11 cellular contexts compared by ENCODE assay signal in genomic region chr2:3349211-3349693, GRCh38. TPM values are rescaled to one million over a fixed set of nuclear protein-coding genes. Genes with fewer than 3 reads are reported as not detected.
DNase-seq lines count a peak whose midpoint lies in the region; ATAC-seq and TF ChIP-seq lines count a peak whose summit lies in the region.
"Had no signal": no experiment of that assay in that cellular context is flagged by ENCODE, and none has a peak within 500 bp of the region (broad histone marks: within the 10 kb centered on the region; RNA-seq: fewer than 3 reads in every experiment).

No MANE protein-coding gene starts in this region.

- TF ChIP-seq POLR2A in breast epithelium (IDR thresholded peaks at IDR 0.05) (no peak), body of pancreas (IDR thresholded peaks at IDR 0.05) (no peak), thyroid gland (IDR thresholded peaks at IDR 0.05) (peak in 1 of 2 donors; percentile 54), gastroesophageal sphincter (IDR thresholded peaks at IDR 0.05) (no peak)

- H3K36me3 ChIP-seq in breast epithelium (no peaks in the 10 kb centered on the region), body of pancreas (replicated peaks in 1 of 2; ENCODE audit: insufficient read depth in 1 of 2, low read depth in 2 of 2) (peaks cover 0 to 4% of the 10 kb centered on the region in 2 donors), thyroid gland (no peaks in the 10 kb centered on the region), gastroesophageal sphincter (peaks cover 0 to 50% of the 10 kb centered on the region in 2 donors), PC-3 (ENCODE audit: low read depth, low read length) (peaks cover 17% of the 10 kb centered on the region; the same call in 1 of the 2 replicates)
- H3K36me3 ChIP-seq: adrenal gland had no signal

- no peaks in the 10 kb centered on the region for H3F3A ChIP-seq in PC-3 (ENCODE audit: low read length, unreplicated experiment)

- no peak overlapping the region for H3K9ac ChIP-seq in PC-3 (ENCODE audit: low read length)

- ATAC-seq in body of pancreas (peak; percentile 81), gastroesophageal sphincter (no peak), PC-3 (no peak), GM18498 (IDR thresholded peaks at IDR 0.05; ENCODE audit: unreplicated experiment) (no peak)

- H3K4me1 Mint-ChIP-seq in MCF 10A (ENCODE audit: insufficient read depth, unreplicated experiment): no peaks in the 10 kb centered on the region

- no peaks in the 10 kb centered on the region for H3K9me2 ChIP-seq in PC-3 (replicated peaks; ENCODE audit: low read length)

- no peaks in the 10 kb centered on the region for H3K79me2 ChIP-seq in PC-3 (ENCODE audit: low read length)

- no peak for TF ChIP-seq EP300 in gastroesophageal sphincter (IDR thresholded peaks at IDR 0.05)

- no peak overlapping the region for H3K4me3 Mint-ChIP-seq in MCF 10A (ENCODE audit: unreplicated experiment)

- BruUV-seq in MCF 10A (replicated peaks; lab: Mats Ljungman, UMichigan) (no TSS peak), PC-3 (replicated peaks; lab: Mats Ljungman, UMichigan) (no TSS peak)

- no peak overlapping the region for H3K4me2 ChIP-seq in PC-3 (ENCODE audit: low read length)

- DNase-seq in breast epithelium (ENCODE audit: low spot score in 2 of 2) (peak; percentile 24 to 66), MCF 10A (ENCODE audit: unreplicated experiment) (no peak), body of pancreas (peak in 3 of 4 donors; percentile 24 to 45 (median 30)), kidney tubule cell (ENCODE audit: low spot score) (peak; percentile 33), thyroid gland (peak; percentile 96 to 97), PC-3 (no peak)
- DNase-seq: activated CD4-positive, alpha-beta T cell treated with anti-CD3 and anti-CD28 coated beads, Interleukin-2, amount 50 U/mL, for 4 hours; MM.1S had no signal

- no peaks in the 10 kb centered on the region for H4K20me1 ChIP-seq in PC-3 (ENCODE audit: low read length)

- no peaks in the 10 kb centered on the region for H3K9me3 ChIP-seq in breast epithelium
- no peaks in the 10 kb centered on the region for H3K9me3 ChIP-seq in body of pancreas
- H3K9me3 ChIP-seq in thyroid gland: no peaks in the 10 kb centered on the region
- no peaks in the 10 kb centered on the region for H3K9me3 ChIP-seq in gastroesophageal sphincter
- H3K9me3 ChIP-seq in PC-3 (ENCODE audit: low read length): no peaks in the 10 kb centered on the region
- H3K9me3 ChIP-seq: adrenal gland had no signal

- H3K4me3 ChIP-seq in breast epithelium: peak overlapping the region in 2 of 3 donors; percentile 40 to 62
- no peak overlapping the region for H3K4me3 ChIP-seq in body of pancreas
- no peak overlapping the region for H3K4me3 ChIP-seq in thyroid gland (replicated peaks in 1 of 3)
- H3K4me3 ChIP-seq in gastroesophageal sphincter: no peak overlapping the region
- no peak overlapping the region for H3K4me3 ChIP-seq in PC-3 (ENCODE audit: low read length)
- H3K4me3 ChIP-seq: adrenal gland had no signal

- intact Hi-C loops in breast epithelium (cut with DNase I; ENCODE audit: low total_unique reads): no loop called here
- intact Hi-C loops in MCF 10A (cut with micrococcal nuclease): no loop called here
- intact Hi-C loops in body of pancreas (cut with DNase I): no loop called here
- intact Hi-C loops in thyroid gland (cut with DNase I): no loop called here
- intact Hi-C loops in PC-3 (cut with micrococcal nuclease): no loop called here

- H3K27me3 ChIP-seq in breast epithelium: no peaks in the 10 kb centered on the region
- H3K27me3 ChIP-seq in body of pancreas: no peaks in the 10 kb centered on the region
- no peaks in the 10 kb centered on the region for H3K27me3 ChIP-seq in thyroid gland
- H3K27me3 ChIP-seq in gastroesophageal sphincter: no peaks in the 10 kb centered on the region
- H3K27me3 ChIP-seq in PC-3 (ENCODE audit: low read length): no peaks in the 10 kb centered on the region
- H3K27me3 ChIP-seq: adrenal gland had no signal

- no peaks in the 10 kb centered on the region for H3K27me3 Mint-ChIP-seq in MCF 10A (ENCODE audit: insufficient read depth, unreplicated experiment)

- no peak overlapping the region for H3K27ac Mint-ChIP-seq in MCF 10A (ENCODE audit: low read depth, unreplicated experiment)

- TF ChIP-seq CTCF in breast epithelium (IDR thresholded peaks at IDR 0.05) (no peak), MCF 10A (IDR thresholded peaks at IDR 0.05; ENCODE audit: unreplicated experiment) (no peak), body of pancreas (IDR thresholded peaks at IDR 0.05) (no peak), thyroid gland (IDR thresholded peaks at IDR 0.05) (no peak), gastroesophageal sphincter (IDR thresholded peaks at IDR 0.05) (no peak), PC-3 (conservative IDR thresholded peaks at IDR 0.05; ENCODE audit: low read depth, low read length) (no peak)

- POLR2A ChIA-PET in MCF 10A (lab: Yijun Ruan, JAX): interaction anchor here (0.6 kb wide), 1 partner anchor 46 kb away, joined by 3 read pairs; no protein-coding TSS in a partner anchor
- POLR2A ChIA-PET in PC-3 (lab: Charles Lee; ENCODE audit: unreplicated experiment): no interaction called here

- no peak overlapping the region for H2AFZ ChIP-seq in PC-3 (ENCODE audit: low read length)

- no peaks in the 10 kb centered on the region for H3K9me3 Mint-ChIP-seq in MCF 10A (ENCODE audit: unreplicated experiment)

- peaks cover 24% of the 10 kb centered on the region for H3K36me3 Mint-ChIP-seq in MCF 10A (ENCODE audit: insufficient read depth, unreplicated experiment)

- CTCF ChIA-PET in MCF 10A (lab: Yijun Ruan, JAX) (no interaction called here), PC-3 (lab: Charles Lee) (no interaction called here)

- H3K27ac ChIP-seq in breast epithelium (peak overlapping the region; percentile 40 to 69), body of pancreas (peak overlapping the region in 2 of 4 donors; percentile 27 to 39), thyroid gland (peak overlapping the region; percentile 84 to 87 (median 86)), gastroesophageal sphincter (no peak overlapping the region), PC-3 (ENCODE audit: low read length) (no peak overlapping the region)
- H3K27ac ChIP-seq: adrenal gland had no signal

- 62 to 66% methylated on average over 8 to 13 of the region's 13 CpGs for WGBS in body of pancreas, 2 donors
- WGBS in thyroid gland, 2 donors: 38 to 61% methylated on average over 10 to 12 of the region's 13 CpGs
- WGBS in gastroesophageal sphincter (ENCODE audit: low coverage in 1 of 2), 2 donors: 44 to 56% methylated on average over 7 to 9 of the region's 13 CpGs

- H3K4me1 ChIP-seq in breast epithelium (no peaks in the 10 kb centered on the region), body of pancreas (no peaks in the 10 kb centered on the region), thyroid gland (peaks cover 19 to 30% of the 10 kb centered on the region in 2 donors), gastroesophageal sphincter (no peaks in the 10 kb centered on the region), PC-3 (ENCODE audit: insufficient read depth, low read length) (no peaks in the 10 kb centered on the region)
- H3K4me1 ChIP-seq: adrenal gland had no signal

RNA-seq across cellular contexts. Expression of gene EIPR1, which starts 28.4 kb away (rescaled TPM):
- total RNA-seq in breast epithelium (10 to 100 TPM; 12.8 to 31.0 (median 23.3) TPM), MCF 10A (2022) (42.9 and 49.0 TPM in 2 replicates), body of pancreas (10 to 100 TPM; 13.5 TPM), thyroid gland (10 to 100 TPM; 26.1 to 51.6 (median 40.0) TPM), gastroesophageal sphincter (10 to 100 TPM; 11.3 to 26.8 (median 22.2) TPM), PC-3 (2014; rRNA removed) (90.1 and 97.4 TPM in 2 replicates)

RNA-seq across cellular contexts. Expression of gene TRAPPC12, which starts 30.2 kb away (rescaled TPM):
- total RNA-seq in breast epithelium: 10 to 100 TPM; 52.5 to 89.6 (median 69.2) TPM
- total RNA-seq in MCF 10A (2022): 84.4 and 102 TPM in 2 replicates
- 100 to 1,000 TPM in 1 of 2 donors, 10 to 100 TPM in 1; 43.1 to 134 TPM for total RNA-seq in body of pancreas
- total RNA-seq in thyroid gland: 100 to 1,000 TPM in 2 of 4 donors, 10 to 100 TPM in 2; 93.0 to 198 (median 108) TPM
- total RNA-seq in gastroesophageal sphincter: 10 to 100 TPM; 52.2 to 90.7 (median 77.6) TPM
- 86.2 and 111 TPM in 2 replicates for total RNA-seq in PC-3 (2014; rRNA removed)

Comparison
In these comparisons a context has a peak if more than half of its experiments do, and no peak if none do; other contexts are left out.
1. DNase-seq: peak in breast epithelium (2 of 2), body of pancreas (3 of 4), kidney tubule cell (single experiment) and thyroid gland (2 of 2); none in MCF 10A (single experiment) and PC-3 (single experiment).
2. H3K27ac ChIP-seq: peak in breast epithelium (2 of 2) and thyroid gland (3 of 3); none in gastroesophageal sphincter (0 of 4) and PC-3 (single experiment).
3. H3K4me3 ChIP-seq: peak in breast epithelium (2 of 3); none in body of pancreas (0 of 2), thyroid gland (0 of 3), gastroesophageal sphincter (0 of 2) and PC-3 (single experiment).